19 cellular contexts compared by ENCODE assay signal in the genomic region with DNA sequence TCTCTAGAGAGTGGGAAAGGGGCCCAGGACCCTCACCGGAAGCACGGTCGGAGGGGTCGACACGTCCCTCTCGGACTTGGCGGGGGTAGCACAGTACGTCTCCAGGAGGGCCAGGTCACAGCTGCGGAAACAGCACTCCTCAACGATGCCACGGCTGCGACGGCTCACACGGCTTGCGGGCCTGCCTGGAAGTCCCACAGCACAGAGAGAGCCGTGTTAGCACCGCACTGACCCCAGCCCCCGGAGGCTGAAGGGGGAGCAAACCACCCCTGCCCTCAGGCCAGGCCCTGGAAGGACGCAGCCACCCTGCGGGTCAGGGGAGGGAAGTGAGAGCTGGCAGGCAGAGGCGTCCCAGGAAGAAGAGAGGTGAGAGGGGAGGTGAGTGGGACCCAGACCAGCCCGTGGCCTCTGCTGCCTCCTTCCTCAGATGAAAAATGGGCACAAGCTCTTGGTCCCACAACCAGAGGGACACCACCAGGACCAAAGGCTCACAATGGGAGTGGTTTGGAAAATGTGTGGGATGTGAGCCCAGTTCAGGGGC. TPM values are rescaled to one million over a fixed set of nuclear protein-coding genes. Genes with fewer than 3 reads are reported as not detected.
DNase-seq lines count a peak whose midpoint lies in the region; ATAC-seq and TF ChIP-seq lines count a peak whose summit lies in the region.
"Had no signal": no experiment of that assay in that cellular context is flagged by ENCODE, and none has a peak within 500 bp of the region (broad histone marks: within the 10 kb centered on the region; RNA-seq: fewer than 3 reads in every experiment).

No MANE protein-coding gene starts in this region.

- no peak for ATAC-seq in HG03460 (IDR thresholded peaks at IDR 0.05; ENCODE audit: unreplicated experiment)

- H3K9ac ChIP-seq in OCI-LY3 (ENCODE audit: low read length) (no peak overlapping the region), liver (ENCODE audit: low read depth in 1 of 2, low read length in 2 of 2) (no peak overlapping the region)

- peak overlapping the region; percentile 58 for H3K4me3 Mint-ChIP-seq in progenitor cell of endocrine pancreas (ENCODE audit: low read depth)

- H3K36me3 Mint-ChIP-seq in progenitor cell of endocrine pancreas (ENCODE audit: insufficient read depth): peaks cover 19% of the 10 kb centered on the region
- H3K36me3 Mint-ChIP-seq: CD8-positive, alpha-beta memory T cell had no signal

- H3K4me1 ChIP-seq in BE2C (peaks cover 18% of the 10 kb centered on the region), OCI-LY3 (ENCODE audit: low read length) (peaks cover 17% of the 10 kb centered on the region), liver (ENCODE audit: control insufficient read depth in 4 of 4, insufficient read depth in 4 of 4, low read length in 3 of 4) (peaks cover 11 to 57% (median 37%) of the 10 kb centered on the region in 4 donors)

- no peak for TF ChIP-seq RAD21 in liver (IDR thresholded peaks at IDR 0.05)

- DNase-seq in BE2C (peak; percentile 17), progenitor cell of endocrine pancreas (ENCODE audit: low spot score, unreplicated experiment) (no peak), superior temporal gyrus (ENCODE audit: extremely low spot score) (no peak), dedifferentiated amniotic fluid mesenchymal stem cell (ENCODE audit: extremely low spot score) (no peak), cortex of kidney (lab: John Stamatoyannopoulos, UW) (no peak)
- DNase-seq: C1 segment of cervical spinal cord, DMS79 treated with DMSO at 0.1 percent for 48 hours, NCI-H1105, NCI-H2081 treated with DMSO at 0.1 percent for 48 hours, NCI-H748 treated with DMSO at 0.1 percent for 48 hours, PC-9 had no signal

- TF ChIP-seq CTCF in BE2C (IDR thresholded peaks at IDR 0.05; ENCODE audit: low read depth, low read length) (no peak), OCI-LY3 (IDR thresholded peaks at IDR 0.05; ENCODE audit: low read depth, low read length) (no peak), liver (IDR thresholded peaks at IDR 0.05; ENCODE audit: low read depth, low read length, missing input control) (no peak), progenitor cell of endocrine pancreas (IDR thresholded peaks at IDR 0.05; ENCODE audit: unreplicated experiment) (no peak)

- peaks cover 5% of the 10 kb centered on the region for H3K4me1 Mint-ChIP-seq in progenitor cell of endocrine pancreas (ENCODE audit: low read depth)

- H4K20me1 ChIP-seq in OCI-LY3 (ENCODE audit: insufficient read depth, low read length): no peaks in the 10 kb centered on the region

- peaks cover 77% of the 10 kb centered on the region for H3K36me3 ChIP-seq in BE2C
- H3K36me3 ChIP-seq in OCI-LY3 (replicated peaks; ENCODE audit: low read depth, low read length): no peaks in the 10 kb centered on the region
- peaks cover 5 to 30% (median 22%) of the 10 kb centered on the region in 4 donors for H3K36me3 ChIP-seq in liver (ENCODE audit: control insufficient read depth in 4 of 4, insufficient read depth in 3 of 4, low read depth in 1 of 4, low read length in 3 of 4)

- WGBS in liver: 68% methylated on average over 22 of the region's 22 CpGs

- H3K9me3 Mint-ChIP-seq in progenitor cell of endocrine pancreas (ENCODE audit: low read depth): no peaks in the 10 kb centered on the region
- H3K9me3 Mint-ChIP-seq: CD8-positive, alpha-beta memory T cell had no signal

- H3K4me2 ChIP-seq in OCI-LY3 (ENCODE audit: low read length): peak overlapping the region; percentile 55; the same call in 1 of the 2 replicates
- H3K4me2 ChIP-seq: PC-9 had no signal

- H3K27me3 Mint-ChIP-seq in progenitor cell of endocrine pancreas: peaks cover 27% of the 10 kb centered on the region

- H3K4me3 ChIP-seq in BE2C (ENCODE audit: low read depth, low read length) (peak overlapping the region; percentile 84), OCI-LY3 (ENCODE audit: low read length) (0 out of 2 replicates have a peak overlapping the region, but pooled peaks have one; percentile 17), liver (ENCODE audit: low read depth in 1 of 3, low read length in 3 of 3) (no peak overlapping the region)
- H3K4me3 ChIP-seq: PC-9 had no signal

- H2AFZ ChIP-seq in OCI-LY3 (ENCODE audit: low read depth, low read length): no peak overlapping the region
- H2AFZ ChIP-seq: PC-9 had no signal

- peak overlapping the region; percentile 74 for H3K27ac Mint-ChIP-seq in progenitor cell of endocrine pancreas

- H3K79me2 ChIP-seq in OCI-LY3 (ENCODE audit: low read length): no peaks in the 10 kb centered on the region

- no peaks in the 10 kb centered on the region for H3K9me3 ChIP-seq in BE2C
- H3K9me3 ChIP-seq in OCI-LY3 (ENCODE audit: insufficient read depth, low read length): no peaks in the 10 kb centered on the region
- no peaks in the 10 kb centered on the region for H3K9me3 ChIP-seq in liver (ENCODE audit: control insufficient read depth in 4 of 4, low read length in 3 of 4)

- H3K27ac ChIP-seq in OCI-LY3 (ENCODE audit: low read length): no peak overlapping the region
- no peak overlapping the region for H3K27ac ChIP-seq in liver (ENCODE audit: low read depth in 1 of 2, low read length in 2 of 2)
- H3K27ac ChIP-seq: PC-9, RWPE1 had no signal

- H3K27me3 ChIP-seq in BE2C (no peaks in the 10 kb centered on the region), OCI-LY3 (ENCODE audit: low read depth, low read length) (no peaks in the 10 kb centered on the region), liver (ENCODE audit: control insufficient read depth in 4 of 4, insufficient read depth in 4 of 4, low read length in 3 of 4) (no peaks in the 10 kb centered on the region)

TF ChIP-seq in liver, 16 proteins besides CTCF, POLR2A, EP300 and RAD21:
- TF ChIP-seq MAX (IDR thresholded peaks at IDR 0.05): no peak
- TF ChIP-seq NR2F2 (IDR thresholded peaks at IDR 0.05): peak; percentile 66

RNA-seq across cellular contexts. Expression of gene IGF2, which starts 5.6 kb away (rescaled TPM):
- 468 TPM for polyA plus RNA-seq in BE2C (2012; ENCODE audit: insufficient read depth, insufficient read length, low read depth)
- total RNA-seq in liver: 1,000 to 10,000 TPM in 1 of 2 donors, 10 to 100 TPM in 1; 70.5 to 1,440 TPM
- polyA plus RNA-seq in liver: 100 to 1,000 TPM; 125 to 259 TPM
- total RNA-seq in progenitor cell of endocrine pancreas: 4,678 and 5,100 TPM in 2 replicates
- total RNA-seq: G401 had no signal
- polyA plus RNA-seq: CD8-positive, alpha-beta memory T cell had no signal

RNA-seq across cellular contexts. Expression of gene INS, which starts 27.5 kb away (rescaled TPM):
- polyA plus RNA-seq in BE2C (2012; ENCODE audit: insufficient read depth, insufficient read length, low read depth): not detected
- total RNA-seq in liver: under 1 TPM in 1 of 2 donors, not detected in 1; 0.37 TPM
- under 1 TPM in 1 of 2 donors, not detected in 1; 0.16 TPM for polyA plus RNA-seq in liver
- 68.7 and 75.2 TPM in 2 replicates for total RNA-seq in progenitor cell of endocrine pancreas
- total RNA-seq: A673; CD8-positive, alpha-beta memory T cell; G401; NCI-H460; PC-9 had no signal
- polyA plus RNA-seq: CD8-positive, alpha-beta memory T cell had no signal

RNA-seq across cellular contexts. Expression of gene TH, which starts 38.1 kb away (rescaled TPM):
- polyA plus RNA-seq in BE2C (2012; ENCODE audit: insufficient read depth, insufficient read length, low read depth): 141 TPM
- total RNA-seq in liver (not detected), progenitor cell of endocrine pancreas (0.53 and 1.1 TPM in 2 replicates)
- under 1 TPM; 0.13 to 0.24 TPM for polyA plus RNA-seq in liver
- total RNA-seq: A673; CD8-positive, alpha-beta memory T cell; G401; NCI-H460 had no signal
- polyA plus RNA-seq: CD8-positive, alpha-beta memory T cell had no signal

Comparison
In these comparisons a context has a peak if more than half of its experiments do, and no peak if none do; other contexts are left out.
1. H3K4me3 ChIP-seq: peak in BE2C (single experiment) and OCI-LY3 (single experiment); none in liver (0 of 3).
2. RNA of gene INS, which starts 27.5 kb away (total RNA-seq): 68.7 to 75.2 TPM in progenitor cell of endocrine pancreas; 0.37 TPM in liver; every median in the first group is over 10 times any median in the second.